17 cellular contexts compared by ENCODE assay signal in genomic region chr11:10348650-10349280, GRCh38. TPM values are rescaled to one million over a fixed set of nuclear protein-coding genes. Genes with fewer than 3 reads are reported as not detected.
DNase-seq lines count a peak whose midpoint lies in the region; ATAC-seq, FAIRE-seq and TF ChIP-seq lines count a peak whose summit lies in the region.
"Had no signal": no experiment of that assay in that cellular context is flagged by ENCODE, and none has a peak within 500 bp of the region (broad histone marks: within the 10 kb centered on the region; RNA-seq: fewer than 3 reads in every experiment).

No MANE protein-coding gene starts in this region.

- H3K9me1 ChIP-seq in IMR-90 (ENCODE audit: insufficient read depth, low read length) = peaks cover 8% of the 10 kb centered on the region

- H3K9ac ChIP-seq in IMR-90 (ENCODE audit: low read depth, low read length) (no peak overlapping the region), H1 (replicated peaks in 1 of 4; ENCODE audit: extremely low read depth in 1 of 4, low read depth in 3 of 4, low read length in 3 of 4) (no peak overlapping the region)
- H3K9ac ChIP-seq: BLaER1 had no signal

- H4K20me1 ChIP-seq in IMR-90 (ENCODE audit: insufficient read depth, low read length) (no peaks in the 10 kb centered on the region), H1 (replicated peaks in 1 of 2; ENCODE audit: control insufficient read depth in 1 of 2, insufficient read depth in 2 of 2, low read length in 2 of 2) (no peaks in the 10 kb centered on the region)
- H4K20me1 ChIP-seq: BLaER1 had no signal

- H3K4me1 ChIP-seq in IMR-90 (ENCODE audit: control insufficient read depth, insufficient read depth, low read length) (peaks cover 19% of the 10 kb centered on the region), H1 (replicated peaks in 1 of 4; ENCODE audit: control insufficient read depth in 3 of 4, insufficient read depth in 4 of 4, low read length in 3 of 4) (peaks cover 5 to 18% (median 16%) of the 10 kb centered on the region in 4 experiments; a peak in 6 of 7 replicates)
- H3K4me1 ChIP-seq: BLaER1 had no signal

- peak overlapping the region; percentile 12; the same call in 1 of the 2 replicates for H4K91ac ChIP-seq in IMR-90 (ENCODE audit: insufficient read depth, low read depth, low read length)
- H4K91ac ChIP-seq in H1 (replicated peaks; ENCODE audit: insufficient read length, low read length) = peak overlapping the region; percentile 70

- in situ Hi-C loops in IMR-90 (cut with MboI; ENCODE audit: low sequenced_read_pairs) = no loop called here

- no CpG with 5 or more reads among the region's 4 CpGs for WGBS in IMR-90 (ENCODE audit: extremely low coverage in 2 of 2, insufficient read length in 1 of 2), 2 experiments
- 94% methylated on average over 4 of the region's 4 CpGs; no CpG with 5 or more reads in 1 of the 2 experiments for WGBS in H1 (ENCODE audit: extremely low coverage in 1 of 2, insufficient coverage in 1 of 2, insufficient read length in 1 of 2, insufficient replicate concordance in 2 of 2, low coverage in 1 of 2, low lambda C conversion rate in 2 of 2, missing lambda C conversion rate in 1 of 2), 2 experiments

- DNase-seq in BJ (ENCODE audit: low read depth) (peak; percentile 88), IMR-90 (peak; percentile 84), H1 (ENCODE audit: low read depth in 1 of 2, low spot score in 2 of 2) (no peak), mucosa of gallbladder (ENCODE audit: low spot score) (peak; percentile 71), NAMALWA (ENCODE audit: low spot score) (no peak), activated T-cell treated with anti-CD3 and anti-CD28 coated beads for 4 hours (no peak)
- DNase-seq in central memory CD4-positive, alpha-beta T cell = no peak
- DNase-seq: activated naive CD8-positive, alpha-beta T cell treated with anti-CD3 and anti-CD28 coated beads, Interleukin-2, amount 10 ng/mL, durations not matched to agents 7 days and 5 days; cortex of kidney; DND-41; foreskin keratinocyte; stimulated activated CD4-positive, alpha-beta T cell treated with anti-CD3 and anti-CD28 coated beads, Interleukin-4, amount 100 ng/mL, for 1 hour had no signal

- no peak overlapping the region for H2AK9ac ChIP-seq in IMR-90 (replicated peaks; ENCODE audit: low read depth, low read length, poor library complexity)

- no peaks in the 10 kb centered on the region for H3K79me2 ChIP-seq in H1 (ENCODE audit: control insufficient read depth in 1 of 2, insufficient read depth in 2 of 2, low read length in 2 of 2)

- H3K36me3 ChIP-seq in BJ (ENCODE audit: control insufficient read depth, insufficient read depth, low read length) = no peaks in the 10 kb centered on the region
- no peaks in the 10 kb centered on the region for H3K36me3 ChIP-seq in IMR-90 (ENCODE audit: control insufficient read depth, insufficient read depth, low read length)
- H3K36me3 ChIP-seq in H1 (ENCODE audit: control insufficient read depth in 2 of 4, insufficient read depth in 4 of 4, low read length in 3 of 4) = no peaks in the 10 kb centered on the region
- H3K36me3 ChIP-seq: BLaER1 had no signal

- no peak overlapping the region; the same call in 1 of the 2 replicates for H3K23ac ChIP-seq in IMR-90 (ENCODE audit: low read depth, low read length)
- no peak overlapping the region for H3K23ac ChIP-seq in H1 (ENCODE audit: insufficient read length)

- TF ChIP-seq CTCF in BJ (IDR thresholded peaks at IDR 0.05; ENCODE audit: insufficient read depth, low read depth, low read length) (no peak), IMR-90 (conservative IDR thresholded peaks at IDR 0.05; ENCODE audit: low read depth, low read length) (no peak), H1 (IDR thresholded peaks at IDR 0.05; ENCODE audit: control extremely low read depth in 1 of 3, insufficient read depth in 1 of 3, low read depth in 1 of 3, low read length in 3 of 3) (no peak)

- H3K9me3 ChIP-seq in IMR-90 (ENCODE audit: control insufficient read depth, insufficient read depth, low read length) (no peaks in the 10 kb centered on the region), H1 (ENCODE audit: insufficient read depth in 2 of 2, low read depth in 1 of 2, low read length in 1 of 2) (no peaks in the 10 kb centered on the region)
- H3K9me3 ChIP-seq: BLaER1 had no signal

- H3K14ac ChIP-seq in IMR-90 (replicated peaks; ENCODE audit: low read depth, low read length) (no peak overlapping the region; the same call in 1 of the 2 replicates), H1 (ENCODE audit: insufficient read length) (no peak overlapping the region)

- no peak overlapping the region for H3K4me2 ChIP-seq in IMR-90 (ENCODE audit: low read depth, low read length)
- no peak overlapping the region for H3K4me2 ChIP-seq in H1 (ENCODE audit: insufficient read depth in 1 of 2, low read depth in 2 of 2, low read length in 2 of 2)
- H3K4me2 ChIP-seq: BLaER1 had no signal

- H3K79me1 ChIP-seq in IMR-90 (ENCODE audit: low read depth in 1 of 2, low read length in 2 of 2) (no peaks in the 10 kb centered on the region), H1 (ENCODE audit: low read depth, low read length) (no peaks in the 10 kb centered on the region)

- H2BK15ac ChIP-seq in IMR-90 (ENCODE audit: low read depth, low read length) (peak overlapping the region; percentile 63; the same call in 1 of the 3 replicates), H1 (ENCODE audit: low read length) (no peak overlapping the region)

- H3K4ac ChIP-seq in IMR-90 (ENCODE audit: low read depth, low read length) (peak overlapping the region; percentile 17; the same call in 1 of the 2 replicates), H1 (replicated peaks; ENCODE audit: insufficient read length, low read depth, low read length) (no peak overlapping the region)

- intact Hi-C loops in IMR-90 (cut with micrococcal nuclease) = no loop called here

- H2BK5ac ChIP-seq in IMR-90 (ENCODE audit: low read depth, low read length, poor library complexity, severe bottlenecking) (peak overlapping the region; percentile 69), H1 (ENCODE audit: low read depth, low read length) (peak overlapping the region; percentile 15; the same call in 1 of the 2 replicates)

- H4K5ac ChIP-seq in IMR-90 (ENCODE audit: low read depth, low read length) (peak overlapping the region; percentile 72; the same call in 1 of the 2 replicates), H1 (ENCODE audit: insufficient read length, low read depth, low read length) (no peak overlapping the region)

- H3K27me3 ChIP-seq in BJ (ENCODE audit: control insufficient read depth, insufficient read depth, low read length) = no peaks in the 10 kb centered on the region
- H3K27me3 ChIP-seq in IMR-90 (ENCODE audit: control insufficient read depth, insufficient read depth, low read length) = no peaks in the 10 kb centered on the region
- H3K27me3 ChIP-seq in H1 (replicated peaks in 1 of 4; ENCODE audit: control insufficient read depth in 3 of 4, extremely low read depth in 1 of 4, insufficient read depth in 3 of 4, low read length in 3 of 4) = no peaks in the 10 kb centered on the region
- H3K27me3 ChIP-seq: BLaER1, foreskin keratinocyte had no signal

- peak overlapping the region; percentile 26; the same call in 1 of the 2 replicates for H3K27ac ChIP-seq in IMR-90 (ENCODE audit: insufficient read depth, low read length)
- no peak overlapping the region for H3K27ac ChIP-seq in H1 (ENCODE audit: low read depth, low read length)
- H3K27ac ChIP-seq: BLaER1, foreskin keratinocyte had no signal

- no peaks in the 10 kb centered on the region for H3K23me2 ChIP-seq in H1 (ENCODE audit: low read depth, low read length)

- H4K8ac ChIP-seq in IMR-90 (ENCODE audit: low read depth in 2 of 2, low read length in 2 of 2) = peak overlapping the region in 1 of 2 experiments; percentile 48; a peak in 2 of 4 replicates
- no peak overlapping the region for H4K8ac ChIP-seq in H1 (ENCODE audit: extremely low read depth, insufficient read depth, low read length)

- H3K56ac ChIP-seq in IMR-90 (ENCODE audit: extremely low read depth, insufficient read depth, low read length) = no peak overlapping the region
- H3K56ac ChIP-seq in H1 (replicated peaks; ENCODE audit: insufficient read length, low read depth, low read length) = no peak overlapping the region

- TF ChIP-seq POLR2A in IMR-90 (IDR thresholded peaks at IDR 0.05; ENCODE audit: low read depth, low read length) = no peak
- TF ChIP-seq POLR2A in H1 (IDR thresholded peaks at IDR 0.05; ENCODE audit: control extremely low read depth in 1 of 2, low read depth in 2 of 2, low read length in 2 of 2) = no peak

- no peak overlapping the region for H3K4me3 ChIP-seq in BJ (ENCODE audit: low read depth, low read length)
- no peak overlapping the region for H3K4me3 ChIP-seq in IMR-90 (ENCODE audit: insufficient read depth, low read depth, low read length)
- no peak overlapping the region for H3K4me3 ChIP-seq in H1 (ENCODE audit: extremely low read depth in 1 of 4, insufficient read depth in 2 of 4, low read depth in 3 of 4, low read length in 4 of 4)
- H3K4me3 ChIP-seq: BLaER1 had no signal

- POLR2A ChIA-PET in BJ (lab: Charles Lee) (interaction anchor here (0.6 kb wide), 1 partner anchor 23 kb away, joined by 3 read pairs; no protein-coding TSS in a partner anchor), IMR-90 (lab: Charles Lee; ENCODE audit: unreplicated experiment) (no interaction called here), H1 (lab: Charles Lee; ENCODE audit: partially characterized antibody) (interaction anchor here (0.6 to 5.5 kb wide), 2 partner anchors 43 to 638 kb away, joined by 3 to 129 read pairs; partner anchors contain the start of gene ADM)

- no TSS peak for BruUV-seq in IMR-90 (replicated peaks; lab: Mats Ljungman, UMichigan)

- no peak for TF ChIP-seq EP300 in H1 (IDR thresholded peaks at IDR 0.05; ENCODE audit: borderline replicate concordance in 1 of 2, low read depth in 2 of 2, low read length in 2 of 2)

- ATAC-seq in IMR-90 (ENCODE audit: low read depth) = peak; percentile 6; the same call in 1 of the 2 replicates
- no peak for ATAC-seq in HG02763 (IDR thresholded peaks at IDR 0.05; ENCODE audit: unreplicated experiment)
- ATAC-seq: activated CD4-positive, CD25-positive, alpha-beta regulatory T cell treated with anti-CD3 and anti-CD28 coated beads, Interleukin-2, amount 50 U/mL, for 24 hours; foreskin keratinocyte; stimulated activated memory B cell treated with anti-CD40 and anti-IgM and Interleukin-4, amounts not matched to agents 10 μg/mL and 1 μg/mL and 100 μg/mL, for 72 hours had no signal

- peak overlapping the region; percentile 51 for H3K18ac ChIP-seq in IMR-90 (ENCODE audit: low read depth, low read length)
- peak overlapping the region; percentile 7; the same call in 1 of the 2 replicates for H3K18ac ChIP-seq in H1 (ENCODE audit: extremely low read depth, low read length)

- FAIRE-seq in H1 (lab: Jason Lieb, UNC) = no peak
- FAIRE-seq: urothelium cell line had no signal

- H2AFZ ChIP-seq in IMR-90 (replicated peaks; ENCODE audit: low read length, poor library complexity) (no peak overlapping the region), H1 (ENCODE audit: low read length) (no peak overlapping the region)

- no peak overlapping the region for H2BK12ac ChIP-seq in H1 (ENCODE audit: low read depth, low read length)

- no peak for TF ChIP-seq RAD21 in IMR-90 (IDR thresholded peaks at IDR 0.05; ENCODE audit: low read length)
- TF ChIP-seq RAD21 in H1 (IDR thresholded peaks at IDR 0.05 in 1 of 2, conservative IDR thresholded peaks at IDR 0.05 in 1 of 2; ENCODE audit: low read depth in 2 of 2, low read length in 2 of 2) = no peak

- H2BK20ac ChIP-seq in IMR-90 (ENCODE audit: low read depth, low read length) = peak overlapping the region; percentile 38
- peak overlapping the region; percentile 27; the same call in 1 of the 2 replicates for H2BK20ac ChIP-seq in H1 (ENCODE audit: low read length)

- peak overlapping the region; percentile 54 for H2BK120ac ChIP-seq in IMR-90 (ENCODE audit: low read depth, low read length)
- peak overlapping the region; percentile 58 for H2BK120ac ChIP-seq in H1 (replicated peaks; ENCODE audit: low read depth, low read length)

- H2AK5ac ChIP-seq in IMR-90 (ENCODE audit: low read depth, low read length) (peak overlapping the region; percentile 37; the same call in 1 of the 2 replicates), H1 (ENCODE audit: low read depth, low read length) (0 out of 2 replicates have a peak overlapping the region, but pooled peaks have one; percentile 7)

- dilution Hi-C loops in IMR-90 (cut with HindIII; ENCODE audit: low sequenced_read_pairs, unreplicated experiment) = no loop called here

- CTCF ChIA-PET in BJ (lab: Yijun Ruan, JAX) (no interaction called here), IMR-90 (lab: Yijun Ruan, JAX) (interaction anchor here (2.2 kb wide), 1 partner anchor 18 kb away, joined by 7 read pairs; no protein-coding TSS in a partner anchor), H1 (lab: Charles Lee; ENCODE audit: partially characterized antibody) (interaction anchor here (1.3 kb wide), 2 partner anchors 25 to 45 kb away, joined by 3 to 4 read pairs; no protein-coding TSS in a partner anchor)

RNA-seq across cellular contexts. Expression of gene ADM, which starts 43.9 kb away (rescaled TPM):
- 453 and 569 TPM in 2 replicates for polyA plus RNA-seq in BJ (2011; rRNA removed)
- polyA minus RNA-seq in BJ (2011; rRNA and poly(A)+ RNA removed) = 194 and 357 TPM in 2 replicates
- total RNA-seq in IMR-90 (2012; rRNA removed) = 328 and 559 TPM in 2 replicates
- polyA plus RNA-seq in IMR-90 (2012; rRNA removed) = 268 and 357 TPM in 2 replicates
- 627 and 1,317 TPM in 2 replicates for polyA plus RNA-seq in IMR-90 (2012; cell fraction: cytosol; rRNA removed)
- polyA plus RNA-seq in IMR-90 (2012; cell fraction: nucleus; rRNA removed; ENCODE audit: low replicate concordance) = 480 and 671 TPM in 2 replicates
- total RNA-seq in H1 (2021; fragmentation: NEBNext Ultra II Directional; extraction: Animal tissue kit (Norgen Biotek cat#: 25700)) = 92.2 and 94.1 TPM in 2 replicates
- polyA plus RNA-seq in H1 (2011; rRNA removed) = 95.6 and 169 TPM in 2 replicates
- 168 TPM for polyA plus RNA-seq in H1 (2011; cell fraction: cytosol; rRNA removed)
- 272 TPM for polyA plus RNA-seq in H1 (2011; cell fraction: nucleus; rRNA removed)
- 123 to 199 TPM (median 136 TPM) in 4 replicates for polyA plus RNA-seq in H1 (2012, experiment 1 of 2)
- 86.1 TPM for polyA plus RNA-seq in H1 (2012, experiment 2 of 2)
- 89.5 TPM for polyA plus RNA-seq in H1 (2013, experiment 1 of 2)
- 118 TPM for polyA plus RNA-seq in H1 (2013, experiment 2 of 2)
- polyA minus RNA-seq in H1 (2011; rRNA and poly(A)+ RNA removed) = 88.1 and 122 TPM in 2 replicates
- 66.8 TPM for polyA minus RNA-seq in H1 (2011; cell fraction: cytosol; rRNA and poly(A)+ RNA removed)
- 175 TPM for polyA minus RNA-seq in H1 (2011; cell fraction: nucleus; rRNA and poly(A)+ RNA removed)
- 27.2 TPM for total RNA-seq in mucosa of gallbladder

RNA-seq across cellular contexts. Expression of gene SBF2, which starts 54.7 kb away (rescaled TPM):
- polyA plus RNA-seq in BJ (2011; rRNA removed) (33.8 and 41.2 TPM in 2 replicates), IMR-90 (2012; rRNA removed) (21.7 and 23.8 TPM in 2 replicates), H1 (2011; rRNA removed) (23.4 and 36.7 TPM in 2 replicates)
- 40.7 and 56.7 TPM in 2 replicates for polyA minus RNA-seq in BJ (2011; rRNA and poly(A)+ RNA removed)
- total RNA-seq in IMR-90 (2012; rRNA removed) (45.8 and 51.8 TPM in 2 replicates), mucosa of gallbladder (53.1 TPM)
- 7.6 and 9.9 TPM in 2 replicates for polyA plus RNA-seq in IMR-90 (2012; cell fraction: cytosol; rRNA removed)
- 13.3 and 78.3 TPM in 2 replicates for polyA plus RNA-seq in IMR-90 (2012; cell fraction: nucleus; rRNA removed; ENCODE audit: low replicate concordance)
- 50.5 and 54.1 TPM in 2 replicates for total RNA-seq in H1 (2021; fragmentation: NEBNext Ultra II Directional; extraction: Animal tissue kit (Norgen Biotek cat#: 25700))
- 37.3 TPM for polyA plus RNA-seq in H1 (2011; cell fraction: cytosol; rRNA removed)
- 36.1 TPM for polyA plus RNA-seq in H1 (2011; cell fraction: nucleus; rRNA removed)
- polyA plus RNA-seq in H1 (2012, experiment 1 of 2) = 33.3 to 38.8 TPM (median 37.1 TPM) in 4 replicates
- polyA plus RNA-seq in H1 (2012, experiment 2 of 2) = 3.4 TPM
- polyA plus RNA-seq in H1 (2013, experiment 1 of 2) = 15.9 TPM
- 18.9 TPM for polyA plus RNA-seq in H1 (2013, experiment 2 of 2)
- 116 and 173 TPM in 2 replicates for polyA minus RNA-seq in H1 (2011; rRNA and poly(A)+ RNA removed)
- 44.3 TPM for polyA minus RNA-seq in H1 (2011; cell fraction: cytosol; rRNA and poly(A)+ RNA removed)
- 129 TPM for polyA minus RNA-seq in H1 (2011; cell fraction: nucleus; rRNA and poly(A)+ RNA removed)

Comparison
In these comparisons a context has a peak if more than half of its experiments do, and no peak if none do; other contexts are left out.
1. DNase-seq: peak in BJ (single experiment), IMR-90 (single experiment) and mucosa of gallbladder (single experiment); none in H1 (0 of 2), NAMALWA (single experiment), activated T-cell treated with anti-CD3 and anti-CD28 coated beads for 4 hours (single experiment) and central memory CD4-positive, alpha-beta T cell (single experiment).